1 cellular context compared by ENCODE assay signal in the genomic region with DNA sequence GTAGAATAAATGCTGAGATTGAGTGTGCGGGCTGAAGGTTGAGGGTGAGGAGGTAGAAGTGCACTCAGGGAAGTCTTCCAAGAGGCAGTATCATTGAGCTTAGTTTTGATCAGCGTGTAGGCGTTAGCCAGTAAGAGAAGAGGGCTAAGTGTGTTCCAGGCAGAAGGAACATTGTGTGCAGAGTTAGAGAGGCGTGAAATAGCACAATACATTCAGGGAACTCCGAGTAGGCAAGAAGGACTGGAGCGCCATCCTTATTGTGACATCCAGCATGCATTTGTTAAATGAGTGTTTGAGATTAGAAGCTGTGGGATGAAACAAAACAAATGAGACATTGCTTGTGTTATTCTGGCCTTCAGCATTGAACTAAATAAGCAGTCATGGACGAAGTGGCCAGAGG.
TF ChIP-seq lines count a peak whose summit lies in the region.

No MANE protein-coding gene starts in this region.

TF ChIP-seq in HCT116, 20 proteins besides CTCF, POLR2A, EP300 and RAD21:
- TF ChIP-seq SP1 (IDR thresholded peaks at IDR 0.05; ENCODE audit: low read depth) = no peak
- TF ChIP-seq, protein P1, sequence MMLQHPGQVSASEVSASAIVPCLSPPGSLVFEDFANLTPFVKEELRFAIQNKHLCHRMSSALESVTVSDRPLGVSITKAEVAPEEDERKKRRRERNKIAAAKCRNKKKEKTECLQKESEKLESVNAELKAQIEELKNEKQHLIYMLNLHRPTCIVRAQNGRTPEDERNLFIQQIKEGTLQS (IDR thresholded peaks at IDR 0.05) = no peak
- no peak for TF ChIP-seq FOSL1 (IDR thresholded peaks at IDR 0.05; ENCODE audit: low read depth)
- TF ChIP-seq SRF (IDR thresholded peaks at IDR 0.05; ENCODE audit: low read depth) = no peak
- no peak for TF ChIP-seq ZFX (IDR thresholded peaks at IDR 0.05)
- no peak for TF ChIP-seq EZH2phosphoT487 (IDR thresholded peaks at IDR 0.05; ENCODE audit: borderline replicate concordance)
- TF ChIP-seq ZNF274 (IDR thresholded peaks at IDR 0.05; ENCODE audit: low read depth, low read length) = no peak
- no peak for TF ChIP-seq YY1 (IDR thresholded peaks at IDR 0.05; ENCODE audit: extremely low read depth, insufficient replicate concordance, low read depth, low read length)
- TF ChIP-seq POLR2AphosphoS5 (IDR thresholded peaks at IDR 0.05; ENCODE audit: low read depth, low read length) = no peak
- no peak for TF ChIP-seq CBX3 (IDR thresholded peaks at IDR 0.05; ENCODE audit: low read depth)
- no peak for TF ChIP-seq ELF1 (IDR thresholded peaks at IDR 0.05; ENCODE audit: borderline replicate concordance, low read depth)
- no peak for TF ChIP-seq TCF7L2 (IDR thresholded peaks at IDR 0.05; ENCODE audit: borderline replicate concordance, extremely low read depth, insufficient read depth, insufficient read length)
- TF ChIP-seq, protein P2, sequence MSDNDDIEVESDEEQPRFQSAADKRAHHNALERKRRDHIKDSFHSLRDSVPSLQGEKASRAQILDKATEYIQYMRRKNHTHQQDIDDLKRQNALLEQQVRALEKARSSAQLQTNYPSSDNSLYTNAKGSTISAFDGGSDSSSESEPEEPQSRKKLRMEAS (IDR thresholded peaks at IDR 0.05) = no peak
- no peak for TF ChIP-seq CEBPB (IDR thresholded peaks at IDR 0.05; ENCODE audit: low read depth)
- TF ChIP-seq, protein P3, sequence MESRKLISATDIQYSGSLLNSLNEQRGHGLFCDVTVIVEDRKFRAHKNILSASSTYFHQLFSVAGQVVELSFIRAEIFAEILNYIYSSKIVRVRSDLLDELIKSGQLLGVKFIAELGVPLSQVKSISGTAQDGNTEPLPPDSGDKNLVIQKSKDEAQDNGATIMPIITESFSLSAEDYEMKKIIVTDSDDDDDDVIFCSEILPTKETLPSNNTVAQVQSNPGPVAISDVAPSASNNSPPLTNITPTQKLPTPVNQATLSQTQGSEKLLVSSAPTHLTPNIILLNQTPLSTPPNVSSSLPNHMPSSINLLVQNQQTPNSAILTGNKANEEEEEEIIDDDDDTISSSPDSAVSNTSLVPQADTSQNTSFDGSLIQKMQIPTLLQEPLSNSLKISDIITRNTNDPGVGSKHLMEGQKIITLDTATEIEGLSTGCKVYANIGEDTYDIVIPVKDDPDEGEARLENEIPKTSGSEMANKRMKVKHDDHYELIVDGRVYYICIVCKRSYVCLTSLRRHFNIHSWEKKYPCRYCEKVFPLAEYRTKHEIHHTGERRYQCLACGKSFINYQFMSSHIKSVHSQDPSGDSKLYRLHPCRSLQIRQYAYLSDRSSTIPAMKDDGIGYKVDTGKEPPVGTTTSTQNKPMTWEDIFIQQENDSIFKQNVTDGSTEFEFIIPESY (IDR thresholded peaks at IDR 0.05; ENCODE audit: extremely low read depth, insufficient replicate concordance, low read length) = no peak
- no peak for TF ChIP-seq EZH2 (IDR thresholded peaks at IDR 0.05)
- TF ChIP-seq, protein P4, sequence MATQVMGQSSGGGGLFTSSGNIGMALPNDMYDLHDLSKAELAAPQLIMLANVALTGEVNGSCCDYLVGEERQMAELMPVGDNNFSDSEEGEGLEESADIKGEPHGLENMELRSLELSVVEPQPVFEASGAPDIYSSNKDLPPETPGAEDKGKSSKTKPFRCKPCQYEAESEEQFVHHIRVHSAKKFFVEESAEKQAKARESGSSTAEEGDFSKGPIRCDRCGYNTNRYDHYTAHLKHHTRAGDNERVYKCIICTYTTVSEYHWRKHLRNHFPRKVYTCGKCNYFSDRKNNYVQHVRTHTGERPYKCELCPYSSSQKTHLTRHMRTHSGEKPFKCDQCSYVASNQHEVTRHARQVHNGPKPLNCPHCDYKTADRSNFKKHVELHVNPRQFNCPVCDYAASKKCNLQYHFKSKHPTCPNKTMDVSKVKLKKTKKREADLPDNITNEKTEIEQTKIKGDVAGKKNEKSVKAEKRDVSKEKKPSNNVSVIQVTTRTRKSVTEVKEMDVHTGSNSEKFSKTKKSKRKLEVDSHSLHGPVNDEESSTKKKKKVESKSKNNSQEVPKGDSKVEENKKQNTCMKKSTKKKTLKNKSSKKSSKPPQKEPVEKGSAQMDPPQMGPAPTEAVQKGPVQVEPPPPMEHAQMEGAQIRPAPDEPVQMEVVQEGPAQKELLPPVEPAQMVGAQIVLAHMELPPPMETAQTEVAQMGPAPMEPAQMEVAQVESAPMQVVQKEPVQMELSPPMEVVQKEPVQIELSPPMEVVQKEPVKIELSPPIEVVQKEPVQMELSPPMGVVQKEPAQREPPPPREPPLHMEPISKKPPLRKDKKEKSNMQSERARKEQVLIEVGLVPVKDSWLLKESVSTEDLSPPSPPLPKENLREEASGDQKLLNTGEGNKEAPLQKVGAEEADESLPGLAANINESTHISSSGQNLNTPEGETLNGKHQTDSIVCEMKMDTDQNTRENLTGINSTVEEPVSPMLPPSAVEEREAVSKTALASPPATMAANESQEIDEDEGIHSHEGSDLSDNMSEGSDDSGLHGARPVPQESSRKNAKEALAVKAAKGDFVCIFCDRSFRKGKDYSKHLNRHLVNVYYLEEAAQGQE (IDR thresholded peaks at IDR 0.05; ENCODE audit: low read depth) = no peak
- TF ChIP-seq SIN3A (IDR thresholded peaks at IDR 0.05; ENCODE audit: low read depth) = no peak
